In the genomic region with DNA sequence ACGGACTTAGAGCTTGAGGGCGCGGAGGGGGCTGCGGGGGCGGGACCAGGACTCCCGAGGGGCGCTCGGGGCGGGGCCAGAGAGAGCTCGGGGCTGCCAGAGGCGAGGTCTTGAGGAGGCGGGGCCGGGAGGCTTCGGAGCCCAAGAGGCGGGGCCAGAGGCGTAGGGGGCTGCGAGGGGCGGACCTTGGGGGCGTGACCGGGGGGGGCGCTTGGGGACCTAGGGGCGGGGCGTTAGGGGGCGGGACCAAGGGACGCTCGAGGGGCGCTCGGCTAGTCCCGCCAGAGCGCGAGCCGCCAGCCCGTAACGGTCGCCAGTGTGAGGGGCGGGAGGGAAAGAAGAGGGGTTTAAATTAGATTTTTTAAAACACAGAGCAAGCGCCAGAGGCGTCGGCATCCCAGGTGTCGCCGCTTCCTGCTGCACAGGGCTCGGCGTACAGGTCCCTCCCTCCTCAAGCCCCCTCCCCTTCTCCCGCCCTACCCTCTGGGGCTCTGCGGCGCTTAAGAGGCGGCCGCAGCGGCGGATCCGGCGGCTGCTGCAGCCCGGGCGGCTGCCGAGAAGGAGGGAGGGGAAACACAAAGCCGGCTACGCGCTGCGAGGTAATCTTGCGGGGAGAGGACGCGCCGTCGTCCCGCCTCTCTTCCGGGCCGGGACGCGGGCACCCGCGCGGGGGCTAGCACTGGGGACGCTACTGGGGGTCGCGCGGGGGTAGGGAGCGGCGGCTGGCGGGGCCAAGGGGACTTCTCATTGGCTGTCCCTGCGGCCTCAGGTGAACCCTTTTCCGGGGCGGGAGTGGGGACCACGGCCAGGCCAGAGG, we compare ENCODE assay signal across 1 cellular context.
TF ChIP-seq lines count a peak whose summit lies in the region.

A gene with protein sequence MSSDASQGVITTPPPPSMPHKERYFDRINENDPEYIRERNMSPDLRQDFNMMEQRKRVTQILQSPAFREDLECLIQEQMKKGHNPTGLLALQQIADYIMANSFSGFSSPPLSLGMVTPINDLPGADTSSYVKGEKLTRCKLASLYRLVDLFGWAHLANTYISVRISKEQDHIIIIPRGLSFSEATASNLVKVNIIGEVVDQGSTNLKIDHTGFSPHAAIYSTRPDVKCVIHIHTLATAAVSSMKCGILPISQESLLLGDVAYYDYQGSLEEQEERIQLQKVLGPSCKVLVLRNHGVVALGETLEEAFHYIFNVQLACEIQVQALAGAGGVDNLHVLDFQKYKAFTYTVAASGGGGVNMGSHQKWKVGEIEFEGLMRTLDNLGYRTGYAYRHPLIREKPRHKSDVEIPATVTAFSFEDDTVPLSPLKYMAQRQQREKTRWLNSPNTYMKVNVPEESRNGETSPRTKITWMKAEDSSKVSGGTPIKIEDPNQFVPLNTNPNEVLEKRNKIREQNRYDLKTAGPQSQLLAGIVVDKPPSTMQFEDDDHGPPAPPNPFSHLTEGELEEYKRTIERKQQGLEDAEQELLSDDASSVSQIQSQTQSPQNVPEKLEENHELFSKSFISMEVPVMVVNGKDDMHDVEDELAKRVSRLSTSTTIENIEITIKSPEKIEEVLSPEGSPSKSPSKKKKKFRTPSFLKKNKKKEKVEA (plus strand): TSS at position 284 of the 817 bp plus-strand sequence. CDS start 92,670 bp downstream, outside the sequence.

TF ChIP-seq in GM23338, 12 proteins besides CTCF, POLR2A, EP300 and RAD21 (continued from another document):
- TF ChIP-seq, protein P1, sequence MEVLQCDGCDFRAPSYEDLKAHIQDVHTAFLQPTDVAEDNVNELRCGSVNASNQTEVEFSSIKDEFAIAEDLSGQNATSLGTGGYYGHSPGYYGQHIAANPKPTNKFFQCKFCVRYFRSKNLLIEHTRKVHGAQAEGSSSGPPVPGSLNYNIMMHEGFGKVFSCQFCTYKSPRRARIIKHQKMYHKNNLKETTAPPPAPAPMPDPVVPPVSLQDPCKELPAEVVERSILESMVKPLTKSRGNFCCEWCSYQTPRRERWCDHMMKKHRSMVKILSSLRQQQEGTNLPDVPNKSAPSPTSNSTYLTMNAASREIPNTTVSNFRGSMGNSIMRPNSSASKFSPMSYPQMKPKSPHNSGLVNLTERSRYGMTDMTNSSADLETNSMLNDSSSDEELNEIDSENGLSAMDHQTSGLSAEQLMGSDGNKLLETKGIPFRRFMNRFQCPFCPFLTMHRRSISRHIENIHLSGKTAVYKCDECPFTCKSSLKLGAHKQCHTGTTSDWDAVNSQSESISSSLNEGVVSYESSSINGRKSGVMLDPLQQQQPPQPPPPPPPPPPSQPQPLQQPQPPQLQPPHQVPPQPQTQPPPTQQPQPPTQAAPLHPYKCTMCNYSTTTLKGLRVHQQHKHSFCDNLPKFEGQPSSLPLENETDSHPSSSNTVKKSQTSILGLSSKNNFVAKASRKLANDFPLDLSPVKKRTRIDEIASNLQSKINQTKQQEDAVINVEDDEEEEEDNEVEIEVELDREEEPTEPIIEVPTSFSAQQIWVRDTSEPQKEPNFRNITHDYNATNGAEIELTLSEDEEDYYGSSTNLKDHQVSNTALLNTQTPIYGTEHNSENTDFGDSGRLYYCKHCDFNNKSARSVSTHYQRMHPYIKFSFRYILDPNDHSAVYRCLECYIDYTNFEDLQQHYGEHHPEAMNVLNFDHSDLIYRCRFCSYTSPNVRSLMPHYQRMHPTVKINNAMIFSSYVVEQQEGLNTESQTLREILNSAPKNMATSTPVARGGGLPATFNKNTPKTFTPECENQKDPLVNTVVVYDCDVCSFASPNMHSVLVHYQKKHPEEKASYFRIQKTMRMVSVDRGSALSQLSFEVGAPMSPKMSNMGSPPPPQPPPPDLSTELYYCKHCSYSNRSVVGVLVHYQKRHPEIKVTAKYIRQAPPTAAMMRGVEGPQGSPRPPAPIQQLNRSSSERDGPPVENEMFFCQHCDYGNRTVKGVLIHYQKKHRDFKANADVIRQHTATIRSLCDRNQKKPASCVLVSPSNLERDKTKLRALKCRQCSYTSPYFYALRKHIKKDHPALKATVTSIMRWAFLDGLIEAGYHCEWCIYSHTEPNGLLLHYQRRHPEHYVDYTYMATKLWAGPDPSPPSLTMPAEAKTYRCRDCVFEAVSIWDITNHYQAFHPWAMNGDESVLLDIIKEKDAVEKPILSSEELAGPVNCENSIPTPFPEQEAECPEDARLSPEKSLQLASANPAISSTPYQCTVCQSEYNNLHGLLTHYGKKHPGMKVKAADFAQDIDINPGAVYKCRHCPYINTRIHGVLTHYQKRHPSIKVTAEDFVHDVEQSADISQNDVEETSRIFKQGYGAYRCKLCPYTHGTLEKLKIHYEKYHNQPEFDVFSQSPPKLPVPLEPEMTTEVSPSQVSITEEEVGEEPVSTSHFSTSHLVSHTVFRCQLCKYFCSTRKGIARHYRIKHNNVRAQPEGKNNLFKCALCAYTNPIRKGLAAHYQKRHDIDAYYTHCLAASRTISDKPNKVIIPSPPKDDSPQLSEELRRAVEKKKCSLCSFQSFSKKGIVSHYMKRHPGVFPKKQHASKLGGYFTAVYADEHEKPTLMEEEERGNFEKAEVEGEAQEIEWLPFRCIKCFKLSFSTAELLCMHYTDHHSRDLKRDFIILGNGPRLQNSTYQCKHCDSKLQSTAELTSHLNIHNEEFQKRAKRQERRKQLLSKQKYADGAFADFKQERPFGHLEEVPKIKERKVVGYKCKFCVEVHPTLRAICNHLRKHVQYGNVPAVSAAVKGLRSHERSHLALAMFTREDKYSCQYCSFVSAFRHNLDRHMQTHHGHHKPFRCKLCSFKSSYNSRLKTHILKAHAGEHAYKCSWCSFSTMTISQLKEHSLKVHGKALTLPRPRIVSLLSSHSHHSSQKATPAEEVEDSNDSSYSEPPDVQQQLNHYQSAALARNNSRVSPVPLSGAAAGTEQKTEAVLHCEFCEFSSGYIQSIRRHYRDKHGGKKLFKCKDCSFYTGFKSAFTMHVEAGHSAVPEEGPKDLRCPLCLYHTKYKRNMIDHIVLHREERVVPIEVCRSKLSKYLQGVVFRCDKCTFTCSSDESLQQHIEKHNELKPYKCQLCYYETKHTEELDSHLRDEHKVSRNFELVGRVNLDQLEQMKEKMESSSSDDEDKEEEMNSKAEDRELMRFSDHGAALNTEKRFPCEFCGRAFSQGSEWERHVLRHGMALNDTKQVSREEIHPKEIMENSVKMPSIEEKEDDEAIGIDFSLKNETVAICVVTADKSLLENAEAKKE (CRISPR knock-in tag; IDR thresholded peaks at IDR 0.05): no peak
- TF ChIP-seq JUNB (IDR thresholded peaks at IDR 0.05; ENCODE audit: unreplicated experiment) (no peak), EZH2 (IDR thresholded peaks at IDR 0.05; ENCODE audit: low read depth, unreplicated experiment) (no peak), EZH2phosphoT487 (IDR thresholded peaks at IDR 0.05; ENCODE audit: unreplicated experiment) (no peak), ZNF331 (CRISPR knock-in tag; IDR thresholded peaks at IDR 0.05; ENCODE audit: low read depth) (no peak), POLR2AphosphoS5 (IDR thresholded peaks at IDR 0.05; ENCODE audit: low read depth) (peak; percentile 85), NANOG (IDR thresholded peaks at IDR 0.05; ENCODE audit: borderline replicate concordance) (no peak), ZNF114 (CRISPR knock-in tag; IDR thresholded peaks at IDR 0.05) (no peak)
- TF ChIP-seq, protein P2, sequence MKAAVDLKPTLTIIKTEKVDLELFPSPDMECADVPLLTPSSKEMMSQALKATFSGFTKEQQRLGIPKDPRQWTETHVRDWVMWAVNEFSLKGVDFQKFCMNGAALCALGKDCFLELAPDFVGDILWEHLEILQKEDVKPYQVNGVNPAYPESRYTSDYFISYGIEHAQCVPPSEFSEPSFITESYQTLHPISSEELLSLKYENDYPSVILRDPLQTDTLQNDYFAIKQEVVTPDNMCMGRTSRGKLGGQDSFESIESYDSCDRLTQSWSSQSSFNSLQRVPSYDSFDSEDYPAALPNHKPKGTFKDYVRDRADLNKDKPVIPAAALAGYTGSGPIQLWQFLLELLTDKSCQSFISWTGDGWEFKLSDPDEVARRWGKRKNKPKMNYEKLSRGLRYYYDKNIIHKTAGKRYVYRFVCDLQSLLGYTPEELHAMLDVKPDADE (IDR thresholded peaks at IDR 0.05): peak; percentile 17; the same call in 1 of the 2 replicates
